8 cellular contexts compared by ENCODE assay signal in the genomic region with DNA sequence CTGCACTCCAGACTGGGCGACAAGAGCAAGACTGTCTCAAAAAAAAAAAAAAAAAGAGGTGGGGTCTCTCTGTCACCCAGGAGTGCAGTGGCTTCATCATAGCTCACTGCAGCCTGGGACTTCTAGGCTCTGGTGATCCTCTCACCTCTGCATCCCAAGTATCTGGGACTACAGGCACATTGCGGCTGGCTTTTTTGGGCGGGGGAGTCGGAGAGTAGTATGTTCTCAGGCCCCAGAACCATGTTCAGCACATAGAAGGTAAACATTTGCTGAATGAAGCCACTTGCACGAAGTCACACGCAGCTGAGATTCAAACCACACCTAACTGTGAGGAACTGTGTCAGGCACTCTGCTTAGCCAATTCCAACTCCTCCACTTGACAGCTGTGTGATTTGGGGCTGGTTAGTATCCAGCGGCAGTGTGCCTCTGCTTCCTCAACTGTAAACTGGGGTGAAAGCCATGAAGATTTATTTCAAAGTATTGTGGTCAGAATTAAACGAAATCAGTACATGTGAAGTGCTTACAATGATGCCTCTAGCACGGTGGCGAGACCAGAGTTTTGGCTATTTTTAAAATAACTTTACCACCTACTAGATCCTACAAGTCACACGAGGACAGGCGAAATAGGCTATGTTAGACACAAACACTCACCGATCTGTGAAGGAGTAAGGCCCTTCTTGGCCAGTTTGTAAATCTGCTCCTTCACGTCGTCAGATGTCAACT. TPM values are rescaled to one million over a fixed set of nuclear protein-coding genes. Genes with fewer than 3 reads are reported as not detected.
DNase-seq lines count a peak whose midpoint lies in the region; ATAC-seq and TF ChIP-seq lines count a peak whose summit lies in the region.

No MANE protein-coding gene starts in this region.

- peak overlapping the region; percentile 99 for H3K4me3 Mint-ChIP-seq in activated T-cell treated with anti-CD3 and anti-CD28 coated beads, Interleukin-2, amount 50 U/mL, for 4 hours

- 3 to 19% (median 18%) methylated on average over 12 to 15 of the region's 15 CpGs for WGBS in adrenal gland, 4 donors

- peaks cover 34% of the 10 kb centered on the region for H3K4me1 Mint-ChIP-seq in activated T-cell treated with anti-CD3 and anti-CD28 coated beads, Interleukin-2, amount 50 U/mL, for 4 hours (ENCODE audit: low read depth)

- peaks cover 0 to 31% of the 10 kb centered on the region in 2 donors for H3K36me3 ChIP-seq in adrenal gland (replicated peaks in 1 of 2)
- peaks cover 19% of the 10 kb centered on the region for H3K36me3 ChIP-seq in thoracic aorta

- no peaks in the 10 kb centered on the region for H3K27me3 Mint-ChIP-seq in activated T-cell treated with anti-CD3 and anti-CD28 coated beads, Interleukin-2, amount 50 U/mL, for 4 hours (ENCODE audit: low read depth)

- H3K9me3 ChIP-seq in adrenal gland (replicated peaks in 1 of 3), result no peaks in the 10 kb centered on the region
- H3K9me3 ChIP-seq in thoracic aorta, result no peaks in the 10 kb centered on the region

- ATAC-seq in activated T-cell treated with anti-CD3 and anti-CD28 coated beads, Interleukin-2, amount 50 U/mL, for 4 hours, result no peak
- ATAC-seq in thoracic aorta (ENCODE audit: insufficient number of reproducible peaks, low FRiP score, low read depth), result no peak
- ATAC-seq in GM18868 (IDR thresholded peaks at IDR 0.05; ENCODE audit: unreplicated experiment), result no peak

- intact Hi-C loops in adrenal gland (cut with DNase I), result loop anchor here in 1 of 2 donors (5.0 kb wide), 1 partner anchor 131 kb away; the partner anchor contains the start of gene PIK3C2A

- TF ChIP-seq CTCF in adrenal gland (IDR thresholded peaks at IDR 0.05) (no peak), thoracic aorta (IDR thresholded peaks at IDR 0.05) (no peak)

- peak overlapping the region; percentile 74 to 99 (median 92) for H3K27ac ChIP-seq in adrenal gland
- H3K27ac ChIP-seq in thoracic aorta, result peak overlapping the region; percentile 82 to 85

- TF ChIP-seq POLR2A in adrenal gland (IDR thresholded peaks at IDR 0.05), result no peak

- no peaks in the 10 kb centered on the region for H3K9me3 Mint-ChIP-seq in activated T-cell treated with anti-CD3 and anti-CD28 coated beads, Interleukin-2, amount 50 U/mL, for 4 hours

- H3K4me1 ChIP-seq in adrenal gland (replicated peaks in 1 of 2) (peaks cover 13 to 36% of the 10 kb centered on the region in 2 donors), thoracic aorta (ENCODE audit: control insufficient read depth in 1 of 2, low read depth in 2 of 2) (peaks cover 12 to 26% of the 10 kb centered on the region in 2 donors)

- peaks cover 40% of the 10 kb centered on the region for H3K36me3 Mint-ChIP-seq in activated T-cell treated with anti-CD3 and anti-CD28 coated beads, Interleukin-2, amount 50 U/mL, for 4 hours (ENCODE audit: insufficient read depth)

- H3K4me3 ChIP-seq in adrenal gland, result peak overlapping the region; percentile 31 to 95 (median 91)
- peak overlapping the region; percentile 97 for H3K4me3 ChIP-seq in thoracic aorta

- no peak for DNase-seq in activated T-cell treated with anti-CD3 and anti-CD28 coated beads, Interleukin-2, amount 50 U/mL, for 4 hours
- DNase-seq in activated T-cell treated with anti-CD3 and anti-CD28 coated beads for 4 hours, result no peak
- peak in 3 of 7 donors; percentile 22 to 63 (median 22) for DNase-seq in adrenal gland
- DNase-seq in left kidney (ENCODE audit: low read depth, low spot score), result peak; percentile 15
- no peak for DNase-seq in thoracic aorta (ENCODE audit: low spot score)
- DNase-seq in pons (ENCODE audit: low spot score), result no peak
- DNase-seq in AG08396 (ENCODE audit: low spot score), result no peak

- H3K27me3 ChIP-seq in adrenal gland (no peaks in the 10 kb centered on the region), thoracic aorta (replicated peaks; ENCODE audit: insufficient read depth) (no peaks in the 10 kb centered on the region)

RNA-seq across cellular contexts. Expression of gene RPS13, which starts 0.8 kb away (rescaled TPM):
- 1,000 to 10,000 TPM; 1,698 to 1,808 (median 1,780) TPM for total RNA-seq in activated T-cell treated with anti-CD3 and anti-CD28 coated beads, Interleukin-2, amount 50 U/mL, for 4 hours
- total RNA-seq in adrenal gland, result 1,000 to 10,000 TPM in 2 of 8 donors, 100 to 1,000 TPM in 6; 641 to 1,399 (median 736) TPM
- polyA plus RNA-seq in adrenal gland, result 1,000 to 10,000 TPM in 2 of 3 donors, 100 to 1,000 TPM in 1; 745 to 1,182 (median 1,162) TPM
- 100 to 1,000 TPM; 544 to 709 TPM for total RNA-seq in thoracic aorta
